In genomic region chrX:148459343-148459742, GRCh38 we compare ENCODE assay signal across 12 cellular contexts. TPM values are rescaled to one million over a fixed set of nuclear protein-coding genes. Genes with fewer than 3 reads are reported as not detected.
DNase-seq lines count a peak whose midpoint lies in the region; ATAC-seq and TF ChIP-seq lines count a peak whose summit lies in the region.
"Had no signal": no experiment of that assay in that cellular context is flagged by ENCODE, and none has a peak within 500 bp of the region (broad histone marks: within the 10 kb centered on the region; RNA-seq: fewer than 3 reads in every experiment).

No MANE protein-coding gene starts in this region.

- no peaks in the 10 kb centered on the region for H3K9me3 ChIP-seq in aorta (ENCODE audit: control insufficient read depth, low read length)
- H3K9me3 ChIP-seq: SJSA1 had no signal

- no peaks in the 10 kb centered on the region for H3K4me1 ChIP-seq in aorta (ENCODE audit: control insufficient read depth in 1 of 2, insufficient read depth in 2 of 2, low read length in 2 of 2)
- H3K4me1 ChIP-seq: SJSA1 had no signal

- intact Hi-C loops in aorta (cut with DNase I): no loop called here

- in situ Hi-C loops in KBM-7 (cut with MboI; ENCODE audit: low pct_unique_long_range_greater_than_20kb, low sequenced_read_pairs): no loop called here

- WGBS in aorta, 2 donors: 77 to 87% methylated on average over 4 of the region's 4 CpGs

- TF ChIP-seq CTCF in GM20000 (IDR thresholded peaks at IDR 0.05; ENCODE audit: extremely low read depth, missing control alignments): no peak

- ATAC-seq in GM18502 (IDR thresholded peaks at IDR 0.05; ENCODE audit: poor library complexity, unreplicated experiment): peak; percentile 91
- ATAC-seq in HG02973 (IDR thresholded peaks at IDR 0.05; ENCODE audit: unreplicated experiment): peak; percentile 90
- no peak for ATAC-seq in aorta (ENCODE audit: low FRiP score)
- ATAC-seq: HepG2 had no signal

- DNase-seq in GM20000 (ENCODE audit: low spot score) (peak; percentile 0), NAMALWA (ENCODE audit: low spot score) (peak; percentile 82), T-helper 9 cell (no peak), aorta (no peak), KBM-7 (no peak)
- no peak for DNase-seq in activated T-cell treated with anti-CD3 and anti-CD28 coated beads, Interleukin-2, amount 50 U/mL, for 1 hour
- DNase-seq: activated CD4-positive, alpha-beta T cell treated with anti-CD3 and anti-CD28 coated beads, Interleukin-2, amount 50 U/mL, for 4 hours had no signal

- no peaks in the 10 kb centered on the region for H3K36me3 ChIP-seq in aorta (ENCODE audit: control insufficient read depth in 1 of 2, insufficient read depth in 2 of 2, low read length in 1 of 2)
- H3K36me3 ChIP-seq: SJSA1 had no signal

- H3K4me3 ChIP-seq in aorta (ENCODE audit: low read length in 2 of 2): no peak overlapping the region
- H3K4me3 ChIP-seq: SJSA1 had no signal

- H3K27me3 ChIP-seq in aorta (ENCODE audit: control insufficient read depth in 1 of 2, insufficient read depth in 2 of 2, low read length in 1 of 2): no peaks in the 10 kb centered on the region
- H3K27me3 ChIP-seq: SJSA1 had no signal

- H3K27ac ChIP-seq in aorta (ENCODE audit: low read depth in 1 of 2, low read length in 2 of 2): no peak overlapping the region
- H3K27ac ChIP-seq: SJSA1 had no signal

RNA-seq across cellular contexts. Expression of gene AFF2, which starts 41.1 kb away (rescaled TPM):
- total RNA-seq in aorta: 1 to 10 TPM; 2.1 to 2.7 TPM
- polyA plus RNA-seq in aorta: under 1 TPM; 0.25 to 0.36 TPM
- total RNA-seq: HepG2 had no signal
- polyA plus RNA-seq: BJ, HepG2 had no signal

Comparison
In these comparisons a context has a peak if more than half of its experiments do, and no peak if none do; other contexts are left out.
1. DNase-seq: peak in GM20000 (single experiment) and NAMALWA (single experiment); none in T-helper 9 cell (single experiment), aorta (0 of 2), KBM-7 (single experiment) and activated T-cell treated with anti-CD3 and anti-CD28 coated beads, Interleukin-2, amount 50 U/mL, for 1 hour (single experiment).